Comparison of ENCODE assay signal across 19 cellular contexts in genomic region chr1:1084028-1084371, GRCh38. TPM values are rescaled to one million over a fixed set of nuclear protein-coding genes. Genes with fewer than 3 reads are reported as not detected.
DNase-seq lines count a peak whose midpoint lies in the region; ATAC-seq, FAIRE-seq and TF ChIP-seq lines count a peak whose summit lies in the region.
"Had no signal": no experiment of that assay in that cellular context is flagged by ENCODE, and none has a peak within 500 bp of the region (broad histone marks: within the 10 kb centered on the region; RNA-seq: fewer than 3 reads in every experiment).

No MANE protein-coding gene starts in this region.

- CTCF ChIA-PET in activated CD8-positive, alpha-beta memory T cell treated with anti-CD3 and anti-CD28 coated beads, Interleukin-2, amount 10 ng/mL, durations not matched to agents 7 days and 5 days (lab: Charles Lee) = no interaction called here

- H3K27ac Mint-ChIP-seq in activated CD8-positive, alpha-beta memory T cell treated with anti-CD3 and anti-CD28 coated beads, Interleukin-2, amount 10 ng/mL, durations not matched to agents 7 days and 5 days = no peak overlapping the region
- peak overlapping the region; percentile 34 for H3K27ac Mint-ChIP-seq in astrocyte (ENCODE audit: unreplicated experiment)
- peak overlapping the region; percentile 48 for H3K27ac Mint-ChIP-seq in stimulated activated naive B cell treated with anti-CD40 and anti-IgM and Interleukin-4, amounts not matched to agents 10 μg/mL and 1 μg/mL and 100 μg/mL, for 72 hours
- H3K27ac Mint-ChIP-seq: IgD-negative memory B cell had no signal

- H3K9me3 Mint-ChIP-seq in activated CD8-positive, alpha-beta memory T cell treated with anti-CD3 and anti-CD28 coated beads, Interleukin-2, amount 10 ng/mL, durations not matched to agents 7 days and 5 days (ENCODE audit: low read depth) = no peaks in the 10 kb centered on the region
- no peaks in the 10 kb centered on the region for H3K9me3 Mint-ChIP-seq in astrocyte (ENCODE audit: unreplicated experiment)
- no peaks in the 10 kb centered on the region for H3K9me3 Mint-ChIP-seq in stimulated activated naive B cell treated with anti-CD40 and anti-IgM and Interleukin-4, amounts not matched to agents 10 μg/mL and 1 μg/mL and 100 μg/mL, for 72 hours
- H3K9me3 Mint-ChIP-seq: IgD-negative memory B cell had no signal

- H3K4me2 ChIP-seq in astrocyte (ENCODE audit: low read length) = no peak overlapping the region

- no peaks in the 10 kb centered on the region for H4K20me1 ChIP-seq in astrocyte (ENCODE audit: insufficient read depth, low read length)

- H2AFZ ChIP-seq in astrocyte (ENCODE audit: low read depth, low read length) = no peak overlapping the region

- no peak overlapping the region for H3K9ac ChIP-seq in astrocyte (ENCODE audit: low read length)

- H3K79me2 ChIP-seq in astrocyte (ENCODE audit: insufficient read depth, low read length) = no peaks in the 10 kb centered on the region

- no peak for FAIRE-seq in astrocyte (lab: Jason Lieb, UNC)

- no peaks in the 10 kb centered on the region for H3K9me3 ChIP-seq in astrocyte (ENCODE audit: insufficient read depth, low read depth, low read length)
- H3K9me3 ChIP-seq: Caco-2, Peyer's patch had no signal

- H3K36me3 ChIP-seq in astrocyte (ENCODE audit: insufficient read depth, low read length) = no peaks in the 10 kb centered on the region
- H3K36me3 ChIP-seq: Peyer's patch had no signal

- peak; percentile 54 for DNase-seq in activated CD8-positive, alpha-beta memory T cell treated with anti-CD3 and anti-CD28 coated beads for 24 hours
- no peak for DNase-seq in activated CD8-positive, alpha-beta memory T cell treated with anti-CD3 and anti-CD28 coated beads, Interleukin-2, amount 10 ng/mL, durations not matched to agents 7 days and 5 days
- DNase-seq in GM19238 (ENCODE audit: insufficient read length, low spot score) = peak; percentile 7
- DNase-seq in astrocyte (ENCODE audit: low read depth) = no peak
- no peak for DNase-seq in stimulated activated naive B cell treated with anti-CD40 and anti-IgM and Interleukin-4, amounts not matched to agents 10 μg/mL and 1 μg/mL and 100 μg/mL, for 72 hours
- DNase-seq in AG08395 (ENCODE audit: low spot score) = no peak
- no peak for DNase-seq in hypothalamus (lab: John Stamatoyannopoulos, UW)
- DNase-seq: NCI-H1417 treated with DMSO at 0.1 percent for 48 hours, NCI-H2029, NCI-H2171 treated with DMSO at 0.1 percent for 48 hours, NCI-H510A, SIG-M5 had no signal

- H3K36me3 Mint-ChIP-seq in activated CD8-positive, alpha-beta memory T cell treated with anti-CD3 and anti-CD28 coated beads, Interleukin-2, amount 10 ng/mL, durations not matched to agents 7 days and 5 days = no peaks in the 10 kb centered on the region
- H3K36me3 Mint-ChIP-seq in astrocyte (ENCODE audit: low read depth, unreplicated experiment) = peaks cover 4% of the 10 kb centered on the region
- peaks cover 20 to 23% of the 10 kb centered on the region in 2 donors for H3K36me3 Mint-ChIP-seq in stimulated activated naive B cell treated with anti-CD40 and anti-IgM and Interleukin-4, amounts not matched to agents 10 μg/mL and 1 μg/mL and 100 μg/mL, for 72 hours
- H3K36me3 Mint-ChIP-seq: IgD-negative memory B cell had no signal

- no peaks in the 10 kb centered on the region for H3K27me3 ChIP-seq in astrocyte (ENCODE audit: insufficient read depth, low read length)
- H3K27me3 ChIP-seq: Peyer's patch had no signal

- no peak overlapping the region for H3K4me3 ChIP-seq in astrocyte (ENCODE audit: insufficient read depth, low read depth, low read length)
- H3K4me3 ChIP-seq: Peyer's patch had no signal

- ATAC-seq in activated CD8-positive, alpha-beta memory T cell treated with anti-CD3 and anti-CD28 coated beads, Interleukin-2, amount 10 ng/mL, durations not matched to agents 7 days and 5 days = no peak
- no peak for ATAC-seq in stimulated activated naive B cell treated with anti-CD40 and anti-IgM and Interleukin-4, amounts not matched to agents 10 μg/mL and 1 μg/mL and 100 μg/mL, for 72 hours (replicated peaks)
- no peak for ATAC-seq in GM18909 (IDR thresholded peaks at IDR 0.05; ENCODE audit: poor library complexity, unreplicated experiment)

- no peak overlapping the region for H3K27ac ChIP-seq in astrocyte (ENCODE audit: low read depth, low read length)
- H3K27ac ChIP-seq: C4-2B, Peyer's patch had no signal

- no peak overlapping the region for H3K4me3 Mint-ChIP-seq in activated CD8-positive, alpha-beta memory T cell treated with anti-CD3 and anti-CD28 coated beads, Interleukin-2, amount 10 ng/mL, durations not matched to agents 7 days and 5 days
- H3K4me3 Mint-ChIP-seq in astrocyte (ENCODE audit: unreplicated experiment) = no peak overlapping the region
- no peak overlapping the region for H3K4me3 Mint-ChIP-seq in stimulated activated naive B cell treated with anti-CD40 and anti-IgM and Interleukin-4, amounts not matched to agents 10 μg/mL and 1 μg/mL and 100 μg/mL, for 72 hours
- H3K4me3 Mint-ChIP-seq: IgD-negative memory B cell had no signal

- TF ChIP-seq CTCF in astrocyte (IDR thresholded peaks at IDR 0.05; ENCODE audit: insufficient read depth, low read depth, low read length) = no peak

- H3K4me1 Mint-ChIP-seq in activated CD8-positive, alpha-beta memory T cell treated with anti-CD3 and anti-CD28 coated beads, Interleukin-2, amount 10 ng/mL, durations not matched to agents 7 days and 5 days = peaks cover 4% of the 10 kb centered on the region
- H3K4me1 Mint-ChIP-seq in astrocyte (ENCODE audit: low read depth, unreplicated experiment) = no peaks in the 10 kb centered on the region
- H3K4me1 Mint-ChIP-seq in stimulated activated naive B cell treated with anti-CD40 and anti-IgM and Interleukin-4, amounts not matched to agents 10 μg/mL and 1 μg/mL and 100 μg/mL, for 72 hours = peaks cover 9 to 18% of the 10 kb centered on the region in 2 donors

- peaks cover 12% of the 10 kb centered on the region for H3K4me1 ChIP-seq in astrocyte (ENCODE audit: insufficient read depth, low read length)

- peaks cover 5% of the 10 kb centered on the region for H3K27me3 Mint-ChIP-seq in activated CD8-positive, alpha-beta memory T cell treated with anti-CD3 and anti-CD28 coated beads, Interleukin-2, amount 10 ng/mL, durations not matched to agents 7 days and 5 days
- peaks cover 2% of the 10 kb centered on the region for H3K27me3 Mint-ChIP-seq in astrocyte (ENCODE audit: low read depth, unreplicated experiment)
- peaks cover 0 to 6% of the 10 kb centered on the region in 2 donors for H3K27me3 Mint-ChIP-seq in stimulated activated naive B cell treated with anti-CD40 and anti-IgM and Interleukin-4, amounts not matched to agents 10 μg/mL and 1 μg/mL and 100 μg/mL, for 72 hours
- H3K27me3 Mint-ChIP-seq: IgD-negative memory B cell had no signal

RNA-seq across cellular contexts. Expression of gene RNF223, which starts 9.9 kb away (rescaled TPM):
- not detected for total RNA-seq in activated CD8-positive, alpha-beta memory T cell treated with anti-CD3 and anti-CD28 coated beads, Interleukin-2, amount 10 ng/mL, durations not matched to agents 7 days and 5 days
- 0.18 and 0.38 TPM in 2 replicates for total RNA-seq in astrocyte
- total RNA-seq: A172, HT1080 had no signal

RNA-seq across cellular contexts. Expression of gene C1orf159, which starts 31.9 kb away (rescaled TPM):
- 10 to 100 TPM; 22.9 to 23.6 TPM for total RNA-seq in activated CD8-positive, alpha-beta memory T cell treated with anti-CD3 and anti-CD28 coated beads, Interleukin-2, amount 10 ng/mL, durations not matched to agents 7 days and 5 days
- total RNA-seq in astrocyte = 10.6 and 13.9 TPM in 2 replicates

Comparison
In these comparisons a context has a peak if more than half of its experiments do, and no peak if none do; other contexts are left out.
1. DNase-seq: peak in activated CD8-positive, alpha-beta memory T cell treated with anti-CD3 and anti-CD28 coated beads for 24 hours (single experiment) and GM19238 (single experiment); none in activated CD8-positive, alpha-beta memory T cell treated with anti-CD3 and anti-CD28 coated beads, Interleukin-2, amount 10 ng/mL, durations not matched to agents 7 days and 5 days (single experiment), astrocyte (single experiment), stimulated activated naive B cell treated with anti-CD40 and anti-IgM and Interleukin-4, amounts not matched to agents 10 μg/mL and 1 μg/mL and 100 μg/mL, for 72 hours (single experiment), AG08395 (single experiment) and hypothalamus (0 of 51).